8 cellular contexts compared by ENCODE assay signal in the genomic region with DNA sequence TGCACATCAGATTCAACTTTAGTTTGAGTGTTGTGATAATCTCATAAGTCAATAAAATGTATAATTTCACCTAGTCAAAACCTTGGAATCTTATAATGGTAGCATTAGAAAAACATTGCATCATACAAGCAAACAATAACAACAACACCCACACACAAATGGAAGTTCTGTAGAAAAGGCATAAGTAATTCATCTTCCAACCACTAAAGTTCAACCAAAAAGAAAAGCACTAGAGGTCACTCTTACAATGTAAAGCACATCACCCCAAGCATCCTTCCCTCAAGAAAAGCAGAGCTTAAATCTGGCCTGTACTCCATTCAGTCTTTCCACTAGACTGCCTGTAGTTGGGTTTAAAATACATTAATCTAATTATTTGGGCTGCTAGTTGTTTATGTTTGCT.
A peak's percentile ranks its signal among the peaks of the same experiment; 100 is the strongest.
DNase-seq lines count a peak whose midpoint lies in the region; ATAC-seq lines count a peak whose summit lies in the region.

No MANE protein-coding gene starts in this region.

- DNase-seq in NCI-H2171 treated with DMSO at 0.1 percent for 48 hours (lab: John Stamatoyannopoulos, UW) (peak; percentile 75), NCI-H2171 (lab: John Stamatoyannopoulos, UW) (no peak), NCI-H1694 (lab: John Stamatoyannopoulos, UW) (peak; percentile 12), cerebellar nuclear complex (lab: John Stamatoyannopoulos, UW) (peak; percentile 13 to 45), substantia nigra (lab: John Stamatoyannopoulos, UW) (peak in 2 of 49 donors; percentile 7 to 20), DMS79 (lab: John Stamatoyannopoulos, UW) (no peak), middle frontal gyrus (ENCODE audit: extremely low spot score, low spot score) (no peak)

- peak overlapping the region; percentile 89 for H3K27ac ChIP-seq in substantia nigra (ENCODE audit: low read depth, low read length, poor library complexity, severe bottlenecking)

- ATAC-seq in GM21526 (IDR thresholded peaks at IDR 0.05; ENCODE audit: low FRiP score, unreplicated experiment), result no peak

Comparison
In these comparisons a context has a peak if more than half of its experiments do, and no peak if none do; other contexts are left out.
1. DNase-seq: peak in NCI-H2171 treated with DMSO at 0.1 percent for 48 hours (single experiment), NCI-H1694 (single experiment) and cerebellar nuclear complex (2 of 2); none in NCI-H2171 (single experiment), DMS79 (single experiment) and middle frontal gyrus (single experiment).